8 cellular contexts compared by ENCODE assay signal in genomic region chr7:131501422-131501821, GRCh38. TPM values are rescaled to one million over a fixed set of nuclear protein-coding genes. Genes with fewer than 3 reads are reported as not detected.
DNase-seq lines count a peak whose midpoint lies in the region; ATAC-seq, FAIRE-seq and TF ChIP-seq lines count a peak whose summit lies in the region.

No MANE protein-coding gene starts in this region.

- in situ Hi-C loops in astrocyte of the cerebellum (cut with HindIII; ENCODE audit: low sequenced_read_pairs), result no loop called here

- H4K20me1 ChIP-seq in DND-41 (ENCODE audit: insufficient read depth, low read length) (no peaks in the 10 kb centered on the region; the same call in 1 of the 2 replicates), Loucy (ENCODE audit: insufficient read depth, low read length, poor library complexity, severe bottlenecking) (no peaks in the 10 kb centered on the region)

- DNase-seq in DND-41, result peak; percentile 71
- DNase-seq in astrocyte of the cerebellum (ENCODE audit: low read depth), result peak; percentile 55
- peak; percentile 13 to 29 for DNase-seq in stimulated activated CD8-positive, alpha-beta memory T cell treated with anti-CD3 and anti-CD28 coated beads, Interleukin-2, amount 100 ng/mL, for 1 hour (ENCODE audit: low read depth in 2 of 2)
- no peak for DNase-seq in NOMO-1 treated with DMSO at 0.1 percent for 48 hours (lab: John Stamatoyannopoulos, UW; ENCODE audit: unreplicated experiment)
- DNase-seq in frontal cortex (ENCODE audit: low spot score in 2 of 2), result no peak
- DNase-seq in UCSD-AML1 (lab: John Stamatoyannopoulos, UW; ENCODE audit: unreplicated experiment), result no peak

- H3K79me2 ChIP-seq in DND-41 (ENCODE audit: insufficient read depth, low read length) (no peaks in the 10 kb centered on the region), Loucy (ENCODE audit: insufficient read depth, low read length) (no peaks in the 10 kb centered on the region)

- H3K4me3 ChIP-seq in DND-41 (ENCODE audit: low read depth in 1 of 2, low read length in 2 of 2), result no peak overlapping the region
- peak overlapping the region; percentile 3 for H3K4me3 ChIP-seq in Loucy (ENCODE audit: low read length, poor library complexity, severe bottlenecking)
- no peak overlapping the region for H3K4me3 ChIP-seq in astrocyte of the cerebellum (ENCODE audit: low read depth, low read length)

- TF ChIP-seq CTCF in DND-41 (IDR thresholded peaks at IDR 0.05; ENCODE audit: borderline replicate concordance, extremely low read depth, low read length, poor library complexity, severe bottlenecking) (no peak), Loucy (conservative IDR thresholded peaks at IDR 0.05; ENCODE audit: low read length) (no peak), astrocyte of the cerebellum (IDR thresholded peaks at IDR 0.05; ENCODE audit: low read depth, low read length, missing control alignments) (no peak)

- H3K4me1 ChIP-seq in DND-41 (ENCODE audit: insufficient read depth, low read length), result peaks cover 24% of the 10 kb centered on the region
- peaks cover 30% of the 10 kb centered on the region for H3K4me1 ChIP-seq in Loucy (ENCODE audit: insufficient read depth, low read length, poor library complexity, severe bottlenecking)

- ATAC-seq in DND-41 (ENCODE audit: insufficient read depth, low read depth) (peak; percentile 95), GM21528 (IDR thresholded peaks at IDR 0.05; ENCODE audit: low FRiP score, unreplicated experiment) (peak; percentile 65)

- no peaks in the 10 kb centered on the region for H3K9me2 ChIP-seq in Loucy (replicated peaks; ENCODE audit: low read depth, low read length)

- H2AFZ ChIP-seq in DND-41 (ENCODE audit: low read depth, low read length) (no peak overlapping the region), Loucy (ENCODE audit: low read length) (no peak overlapping the region)

- FAIRE-seq in frontal cortex (lab: Jason Lieb, UNC), result no peak

- H3K36me3 ChIP-seq in DND-41 (ENCODE audit: insufficient read depth, low read length) (peaks cover 18% of the 10 kb centered on the region; the same call in 1 of the 2 replicates), Loucy (ENCODE audit: insufficient read depth, low read length) (peaks cover 3% of the 10 kb centered on the region; the same call in 1 of the 2 replicates)

- no peak overlapping the region for H3K4me2 ChIP-seq in DND-41 (ENCODE audit: insufficient read depth, low read length)
- peak overlapping the region; percentile 53 for H3K4me2 ChIP-seq in Loucy (ENCODE audit: low read depth, low read length, poor library complexity, severe bottlenecking)

- H3K9ac ChIP-seq in DND-41 (ENCODE audit: low read depth, low read length), result no peak overlapping the region
- H3K9ac ChIP-seq in Loucy (ENCODE audit: low read depth, low read length, poor library complexity, severe bottlenecking), result peak overlapping the region; percentile 51

- H3K27me3 ChIP-seq in DND-41 (ENCODE audit: insufficient read depth, low read length, poor library complexity) (no peaks in the 10 kb centered on the region), Loucy (ENCODE audit: insufficient read depth, low read length, poor library complexity, severe bottlenecking) (no peaks in the 10 kb centered on the region)

- peak overlapping the region; percentile 63 for H3K27ac ChIP-seq in DND-41 (ENCODE audit: low read length)

- no peaks in the 10 kb centered on the region for H3K9me3 ChIP-seq in DND-41 (ENCODE audit: insufficient read depth, low read length, severe bottlenecking)
- H3K9me3 ChIP-seq in Loucy (ENCODE audit: insufficient read depth, low read depth, low read length), result no peaks in the 10 kb centered on the region

- H3F3A ChIP-seq in Loucy (ENCODE audit: low read depth), result no peaks in the 10 kb centered on the region

RNA-seq across cellular contexts. Expression of gene PODXL, which starts 55.0 kb away (rescaled TPM):
- total RNA-seq in frontal cortex, result 9.4 TPM

Comparison
In these comparisons a context has a peak if more than half of its experiments do, and no peak if none do; other contexts are left out.
1. DNase-seq: peak in DND-41 (single experiment), astrocyte of the cerebellum (single experiment) and stimulated activated CD8-positive, alpha-beta memory T cell treated with anti-CD3 and anti-CD28 coated beads, Interleukin-2, amount 100 ng/mL, for 1 hour (2 of 2); none in NOMO-1 treated with DMSO at 0.1 percent for 48 hours (single experiment), frontal cortex (0 of 2) and UCSD-AML1 (single experiment).